In genomic region chr2:43748333-43748732, GRCh38 we compare ENCODE assay signal across 16 cellular contexts.
"Had no signal": no experiment of that assay in that cellular context is flagged by ENCODE, and none has a peak within 500 bp of the region (broad histone marks: within the 10 kb centered on the region; RNA-seq: fewer than 3 reads in every experiment).

No MANE protein-coding gene starts in this region.

- H3K4me1 Mint-ChIP-seq: central memory CD8-positive, alpha-beta T cell; naive thymus-derived CD8-positive, alpha-beta T cell; stimulated activated naive CD8-positive, alpha-beta T cell treated with anti-CD3 and anti-CD28 coated beads, Interleukin-15, amount 100 ng/mL, for 72 hours; T-helper 17 cell had no signal

- H3K9me3 Mint-ChIP-seq: brain; central memory CD8-positive, alpha-beta T cell; naive thymus-derived CD8-positive, alpha-beta T cell; stimulated activated naive CD8-positive, alpha-beta T cell treated with anti-CD3 and anti-CD28 coated beads, Interleukin-15, amount 100 ng/mL, for 72 hours; WTC11 had no signal

- H3K36me3 Mint-ChIP-seq: brain; naive thymus-derived CD8-positive, alpha-beta T cell; WTC11 had no signal

- H3K4me3 Mint-ChIP-seq: brain; central memory CD8-positive, alpha-beta T cell; naive thymus-derived CD8-positive, alpha-beta T cell; stimulated activated naive CD8-positive, alpha-beta T cell treated with anti-CD3 and anti-CD28 coated beads, Interleukin-15, amount 100 ng/mL, for 72 hours; T-helper 17 cell; WTC11 had no signal

- ATAC-seq: gastroesophageal sphincter; left lobe of liver; mucosa of descending colon; naive thymus-derived CD8-positive, alpha-beta T cell; stimulated activated naive CD8-positive, alpha-beta T cell treated with anti-CD3 and anti-CD28 coated beads, Interleukin-15, amount 100 ng/mL, for 72 hours; T-helper 17 cell; WTC11 had no signal

- DNase-seq: activated CD8-positive, alpha-beta memory T cell treated with anti-CD3 and anti-CD28 coated beads for 24 hours; activated gamma-delta T cell treated with Interleukin-2 at 50 U/mL for 16 hours; amniotic stem cell; effector memory CD4-positive, alpha-beta T cell; islet precursor cell; mammary epithelial cell; mucosa of descending colon; naive thymus-derived CD8-positive, alpha-beta T cell; SHP77 treated with DMSO at 0.1 percent for 48 hours; T-helper 17 cell had no signal

- H3K27me3 Mint-ChIP-seq: brain; central memory CD8-positive, alpha-beta T cell; stimulated activated naive CD8-positive, alpha-beta T cell treated with anti-CD3 and anti-CD28 coated beads, Interleukin-15, amount 100 ng/mL, for 72 hours had no signal

- H3K27ac Mint-ChIP-seq: naive thymus-derived CD8-positive, alpha-beta T cell; stimulated activated naive CD8-positive, alpha-beta T cell treated with anti-CD3 and anti-CD28 coated beads, Interleukin-15, amount 100 ng/mL, for 72 hours; T-helper 17 cell; WTC11 had no signal
